8 cellular contexts compared by ENCODE assay signal in the genomic region with DNA sequence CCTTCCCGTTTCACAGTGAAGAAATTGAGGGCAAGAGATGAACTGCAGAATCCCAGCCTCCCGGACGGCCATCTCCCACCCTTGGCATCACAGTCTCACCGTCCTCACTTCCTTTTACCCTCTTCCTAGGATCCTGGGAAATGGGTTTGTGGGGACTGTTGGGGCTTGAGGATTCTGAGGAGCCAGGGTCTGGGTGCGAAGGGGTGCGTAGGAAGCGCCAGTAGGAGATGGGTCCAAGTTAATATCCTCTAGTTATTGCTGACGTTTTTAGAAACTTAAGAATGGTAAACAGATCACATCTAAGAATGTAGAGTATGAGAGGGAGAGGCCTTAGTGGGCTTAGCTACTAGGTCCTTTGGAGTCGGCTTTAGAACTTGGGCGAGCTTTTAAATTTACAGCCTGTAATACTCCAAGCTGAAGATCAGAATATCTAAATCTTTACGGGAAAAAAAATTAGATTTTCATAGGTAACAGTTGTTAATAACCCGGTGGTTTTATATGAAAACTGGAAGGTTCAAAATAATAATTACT. TPM values are rescaled to one million over a fixed set of nuclear protein-coding genes. Genes with fewer than 3 reads are reported as not detected.
DNase-seq lines count a peak whose midpoint lies in the region; ATAC-seq and TF ChIP-seq lines count a peak whose summit lies in the region.

No MANE protein-coding gene starts in this region.

- in situ Hi-C loops in transverse colon (cut with MboI; ENCODE audit: low pct_ligation_motif_present in 1 of 4, low pct_unique_long_range_greater_than_20kb in 1 of 4, low sequenced_read_pairs in 3 of 4) = loop anchor here in 1 of 4 donors (10.0 kb wide), 1 partner anchor 115 kb away; the partner anchor contains the start of gene NUP42

- H3K27me3 ChIP-seq in ascending aorta = no peaks in the 10 kb centered on the region
- H3K27me3 ChIP-seq in right lobe of liver = no peaks in the 10 kb centered on the region
- H3K27me3 ChIP-seq in transverse colon = no peaks in the 10 kb centered on the region

- H3K27ac ChIP-seq in ascending aorta (peak overlapping the region; percentile 75 to 79), right lobe of liver (peak overlapping the region; percentile 70 to 80 (median 74)), transverse colon (peak overlapping the region; percentile 83 to 91 (median 88))

- DNase-seq in EH (ENCODE audit: low read depth) (peak; percentile 39), ascending aorta (ENCODE audit: low spot score in 2 of 2) (no peak), right lobe of liver (no peak), transverse colon (no peak), hypothalamus (lab: John Stamatoyannopoulos, UW) (no peak), cortex of kidney (lab: John Stamatoyannopoulos, UW) (no peak)

- H3K9me3 ChIP-seq in ascending aorta = no peaks in the 10 kb centered on the region
- no peaks in the 10 kb centered on the region for H3K9me3 ChIP-seq in right lobe of liver
- H3K9me3 ChIP-seq in transverse colon = no peaks in the 10 kb centered on the region

- intact Hi-C loops in ascending aorta (cut with DNase I) (loop anchor here (2.0 to 10.0 kb wide), 5 partner anchors 232 to 1873 kb away; partner anchors contain the start of genes CCDC126, IL6 and TRA2A), right lobe of liver (cut with DNase I) (no loop called here), transverse colon (cut with DNase I; ENCODE audit: low total_unique reads) (no loop called here)

- no peak for TF ChIP-seq EP300 in transverse colon (IDR thresholded peaks at IDR 0.05; ENCODE audit: low read depth)

- TF ChIP-seq POLR2A in right lobe of liver (IDR thresholded peaks at IDR 0.05) (no peak), transverse colon (IDR thresholded peaks at IDR 0.05) (no peak)

- H3K36me3 ChIP-seq in ascending aorta (peaks cover 11 to 13% of the 10 kb centered on the region in 2 donors), right lobe of liver (peaks cover 0 to 9% (median 0%) of the 10 kb centered on the region in 4 donors), transverse colon (peaks cover 0 to 7% (median 0%) of the 10 kb centered on the region in 4 donors)

- peak overlapping the region; percentile 78 to 91 for H3K4me3 ChIP-seq in ascending aorta
- H3K4me3 ChIP-seq in right lobe of liver = peak overlapping the region; percentile 82 to 95 (median 91)
- H3K4me3 ChIP-seq in transverse colon = peak overlapping the region; percentile 72 to 97 (median 82)

- H3K4me1 ChIP-seq in ascending aorta (peaks cover 8 to 17% of the 10 kb centered on the region in 2 donors), right lobe of liver (peaks cover 0 to 30% (median 1%) of the 10 kb centered on the region in 4 donors), transverse colon (peaks cover 8 to 43% (median 15%) of the 10 kb centered on the region in 4 donors)

- TF ChIP-seq CTCF in ascending aorta (IDR thresholded peaks at IDR 0.05) = no peak
- TF ChIP-seq CTCF in right lobe of liver (IDR thresholded peaks at IDR 0.05) = no peak
- no peak for TF ChIP-seq CTCF in transverse colon (IDR thresholded peaks at IDR 0.05)

- peak; percentile 10 for ATAC-seq in HG03354 (IDR thresholded peaks at IDR 0.05; ENCODE audit: poor library complexity, severe bottlenecking, unreplicated experiment)
- no peak for ATAC-seq in right lobe of liver
- ATAC-seq in GM21423 (IDR thresholded peaks at IDR 0.05; ENCODE audit: unreplicated experiment) = no peak

- 4% methylated on average over 12 of the region's 12 CpGs for WGBS in right lobe of liver (ENCODE audit: insufficient coverage, low coverage, low lambda C conversion rate, missing lambda C conversion rate)
- 9 to 18% methylated on average over 7 to 12 of the region's 12 CpGs for WGBS in transverse colon (ENCODE audit: low coverage in 1 of 2), 2 donors

RNA-seq across cellular contexts. Expression of gene MALSU1, which starts 0.7 kb away (rescaled TPM):
- total RNA-seq in ascending aorta = 22.4 TPM
- 10 to 100 TPM; 36.7 to 55.1 (median 44.7) TPM for total RNA-seq in right lobe of liver
- 100 to 1,000 TPM in 1 of 4 donors, 10 to 100 TPM in 2, not detected in 1; 26.2 to 165 (median 50.1) TPM for total RNA-seq in transverse colon

RNA-seq across cellular contexts. Expression of gene GPNMB, which starts 53.3 kb away (rescaled TPM):
- 46.4 TPM for total RNA-seq in ascending aorta
- total RNA-seq in right lobe of liver = 10 to 100 TPM in 4 of 6 experiments, 1 to 10 TPM in 2; 5.8 to 64.9 (median 13.4) TPM
- 10 to 100 TPM in 3 of 4 donors, 1 to 10 TPM in 1; 8.0 to 36.5 (median 27.1) TPM for total RNA-seq in transverse colon
